13 cellular contexts compared by ENCODE assay signal in genomic region chr14:100663528-100664052, GRCh38.
A peak's percentile ranks its signal among the peaks of the same experiment; 100 is the strongest.
DNase-seq lines count a peak whose midpoint lies in the region; ATAC-seq and TF ChIP-seq lines count a peak whose summit lies in the region.
"Had no signal": no experiment of that assay in that cellular context is flagged by ENCODE, and none has a peak within 500 bp of the region (broad histone marks: within the 10 kb centered on the region; RNA-seq: fewer than 3 reads in every experiment).

No MANE protein-coding gene starts in this region.

- no peaks in the 10 kb centered on the region for H4K20me1 ChIP-seq in DND-41 (ENCODE audit: insufficient read depth, low read length)
- no peaks in the 10 kb centered on the region for H4K20me1 ChIP-seq in HCT116 (ENCODE audit: insufficient read depth)

- no peaks in the 10 kb centered on the region for H3K9me3 ChIP-seq in DND-41 (ENCODE audit: insufficient read depth, low read length, severe bottlenecking)
- H3K9me3 ChIP-seq in HCT116 (ENCODE audit: control insufficient read depth in 1 of 2, insufficient read depth in 1 of 2, low read depth in 1 of 2, low read length in 2 of 2), result no peaks in the 10 kb centered on the region
- no peaks in the 10 kb centered on the region for H3K9me3 ChIP-seq in neuronal stem cell (replicated peaks in 1 of 2; ENCODE audit: control insufficient read depth in 2 of 2, insufficient read depth in 1 of 2, low read depth in 1 of 2, low read length in 2 of 2)
- H3K9me3 ChIP-seq: ascending aorta, tibial nerve had no signal

- no peaks in the 10 kb centered on the region for H3K27me3 ChIP-seq in DND-41 (ENCODE audit: insufficient read depth, low read length, poor library complexity)
- H3K27me3 ChIP-seq in HCT116 (ENCODE audit: insufficient read depth, low read length), result no peaks in the 10 kb centered on the region
- H3K27me3 ChIP-seq in neuronal stem cell (ENCODE audit: control insufficient read depth in 3 of 3, insufficient read depth in 3 of 3, low read depth in 1 of 3, low read length in 3 of 3), result peaks cover 0 to 7% (median 0%) of the 10 kb centered on the region in 3 experiments
- H3K27me3 ChIP-seq: ascending aorta had no signal

- H2BK120ac ChIP-seq in neuronal stem cell (ENCODE audit: low read depth, low read length), result no peak overlapping the region

- no peak overlapping the region for H3K9ac ChIP-seq in DND-41 (ENCODE audit: low read depth, low read length)
- H3K9ac ChIP-seq in HCT116 (ENCODE audit: low read length), result no peak overlapping the region
- H3K9ac ChIP-seq in neuronal stem cell (ENCODE audit: low read depth, low read length, poor library complexity), result no peak overlapping the region

- H3K4me1 ChIP-seq in DND-41 (ENCODE audit: insufficient read depth, low read length) (no peaks in the 10 kb centered on the region), HCT116 (ENCODE audit: control insufficient read depth in 1 of 2, insufficient read depth in 2 of 2, low read length in 2 of 2) (peaks cover 2 to 61% of the 10 kb centered on the region in 2 experiments; a peak in 3 of 4 replicates), neuronal stem cell (ENCODE audit: control insufficient read depth in 2 of 2, insufficient read depth in 1 of 2, low read depth in 1 of 2, low read length in 2 of 2) (peaks cover 13 to 16% of the 10 kb centered on the region in 2 donors)
- H3K4me1 ChIP-seq: ascending aorta had no signal

- BruUV-seq in HCT116 (replicated peaks; lab: Mats Ljungman, UMichigan), result TSS peak; percentile 91

- no peak overlapping the region for H3K23ac ChIP-seq in neuronal stem cell (ENCODE audit: low read depth, low read length, poor library complexity)

- H2BK15ac ChIP-seq in neuronal stem cell (ENCODE audit: low read length), result no peak overlapping the region

- no peak overlapping the region for H2BK12ac ChIP-seq in neuronal stem cell (ENCODE audit: low read length)

- H2AFZ ChIP-seq in DND-41 (ENCODE audit: low read depth, low read length) (no peak overlapping the region), HCT116 (ENCODE audit: low read depth, low read length, poor library complexity, severe bottlenecking) (peak overlapping the region; percentile 100), neuronal stem cell (ENCODE audit: low read length) (peak overlapping the region; percentile 72)

- H4K91ac ChIP-seq in neuronal stem cell (ENCODE audit: low read depth, low read length, poor library complexity), result no peak overlapping the region

- no peak overlapping the region for H4K8ac ChIP-seq in neuronal stem cell (ENCODE audit: low read depth, low read length)

- peak overlapping the region; percentile 93 for H2AK5ac ChIP-seq in neuronal stem cell (ENCODE audit: low read depth, low read length)

- CTCF ChIA-PET in HCT116 (lab: Charles Lee), result interaction anchor here (0.9 to 2.3 kb wide), 14 partner anchors 11 to 434 kb away, joined by 3 to 23 read pairs (median 6); no protein-coding TSS in a partner anchor

- H3K18ac ChIP-seq in neuronal stem cell (ENCODE audit: low read length), result peak overlapping the region; percentile 33

- no peak overlapping the region for H3K14ac ChIP-seq in neuronal stem cell (ENCODE audit: low read length)

- no peaks in the 10 kb centered on the region for H3K9me2 ChIP-seq in HCT116 (ENCODE audit: insufficient read depth)

- H3K4me2 ChIP-seq in DND-41 (ENCODE audit: insufficient read depth, low read length) (no peak overlapping the region), HCT116 (ENCODE audit: low read length) (peak overlapping the region; percentile 78), neuronal stem cell (ENCODE audit: insufficient read depth, low read length, poor library complexity, severe bottlenecking) (no peak overlapping the region)

- H3K79me1 ChIP-seq in neuronal stem cell (ENCODE audit: low read depth, low read length), result no peaks in the 10 kb centered on the region

- H3K27ac ChIP-seq in DND-41 (ENCODE audit: low read length) (no peak overlapping the region), HCT116 (ENCODE audit: low read depth, low read length) (0 out of 2 replicates have a peak overlapping the region, but pooled peaks have one; percentile 46), VCaP (no peak overlapping the region), neuronal stem cell (replicated peaks; ENCODE audit: low read length) (no peak overlapping the region), substantia nigra (ENCODE audit: low read depth, low read length, poor library complexity, severe bottlenecking) (no peak overlapping the region)
- H3K27ac ChIP-seq: ascending aorta, tibial nerve had no signal

- intact Hi-C loops in HCT116 (cut with micrococcal nuclease), result loop anchor here (1.0 kb wide), 2 partner anchors 188 to 572 kb away; no protein-coding TSS in a partner anchor

- RAD21 ChIA-PET in HCT116 (lab: Charles Lee; ENCODE audit: low non-redundant PET in 1 of 2, low total read pairs in 2 of 2, uncharacterized antibody in 2 of 2, unreplicated experiment in 2 of 2), result interaction anchor here in 1 of 2 experiments (0.9 to 1.2 kb wide), 3 partner anchors 27 to 237 kb away, joined by 3 read pairs; no protein-coding TSS in a partner anchor

- no peaks in the 10 kb centered on the region for H3K79me2 ChIP-seq in DND-41 (ENCODE audit: insufficient read depth, low read length)
- no peaks in the 10 kb centered on the region for H3K79me2 ChIP-seq in HCT116 (ENCODE audit: insufficient read depth, low read length)

- H2BK5ac ChIP-seq in neuronal stem cell (ENCODE audit: low read length), result no peak overlapping the region

- DNase-seq in DND-41 (no peak), HCT116 (ENCODE audit: low read depth, low spot score) (no peak), neuronal stem cell (ENCODE audit: low spot score) (no peak), substantia nigra (lab: John Stamatoyannopoulos, UW) (no peak), EL (no peak)
- DNase-seq: DMS79; NCI-H510A; NK-92 treated with Interleukin-12 subunit alpha and Interleukin-12 subunit beta, amount 100 ng/mL, for 24 hours had no signal

- no CpG with 5 or more reads among the region's 9 CpGs for WGBS in neuronal stem cell (ENCODE audit: extremely low coverage in 2 of 2, insufficient read length in 2 of 2, insufficient replicate concordance in 1 of 2), 2 donors

- H3K36me3 ChIP-seq in DND-41 (ENCODE audit: insufficient read depth, low read length), result no peaks in the 10 kb centered on the region
- no peaks in the 10 kb centered on the region for H3K36me3 ChIP-seq in HCT116 (ENCODE audit: control insufficient read depth in 1 of 2, insufficient read depth in 2 of 2, low read length in 2 of 2)
- H3K36me3 ChIP-seq in neuronal stem cell (replicated peaks in 1 of 2; ENCODE audit: control insufficient read depth in 2 of 2, insufficient read depth in 2 of 2, low read length in 2 of 2), result no peaks in the 10 kb centered on the region
- H3K36me3 ChIP-seq: ascending aorta, tibial nerve had no signal

- no peak for TF ChIP-seq POLR2A in HCT116 (IDR thresholded peaks at IDR 0.05; ENCODE audit: borderline replicate concordance, extremely low read depth, insufficient read depth, insufficient read length)

- TF ChIP-seq CTCF in DND-41 (IDR thresholded peaks at IDR 0.05; ENCODE audit: borderline replicate concordance, extremely low read depth, low read length, poor library complexity, severe bottlenecking) (no peak), HCT116 (IDR thresholded peaks at IDR 0.05 in 2 of 3, conservative IDR thresholded peaks at IDR 0.05 in 1 of 3; ENCODE audit: borderline replicate concordance in 1 of 3, insufficient read depth in 1 of 3, low read depth in 2 of 3, low read length in 2 of 3) (no peak), VCaP (conservative IDR thresholded peaks at IDR 0.05) (peak; percentile 34; the same call in 1 of the 2 replicates)

- no peak overlapping the region for H3K4ac ChIP-seq in neuronal stem cell (ENCODE audit: low read length)

- TF ChIP-seq RAD21 in HCT116 (IDR thresholded peaks at IDR 0.05; ENCODE audit: low read depth), result no peak

- 0 out of 3 replicates have a peak, but pooled peaks have one; percentile 18 for ATAC-seq in DND-41 (ENCODE audit: insufficient read depth, low read depth)
- ATAC-seq in HCT116, result peak; percentile 5; the same call in 1 of the 2 replicates
- ATAC-seq in HG02885 (IDR thresholded peaks at IDR 0.05; ENCODE audit: poor library complexity, unreplicated experiment), result no peak

- POLR2A ChIA-PET in HCT116 (lab: Charles Lee), result interaction anchor here (0.9 to 1.0 kb wide), 2 partner anchors 10 to 224 kb away, joined by 3 to 5 read pairs; no protein-coding TSS in a partner anchor

- H3K4me3 ChIP-seq in DND-41 (ENCODE audit: low read depth in 1 of 2, low read length in 2 of 2), result no peak overlapping the region
- H3K4me3 ChIP-seq in HCT116 (replicated peaks in 1 of 2; ENCODE audit: low read depth in 1 of 2, low read length in 2 of 2), result peak overlapping the region; percentile 0 to 51; a peak in 3 of 4 replicates
- no peak overlapping the region for H3K4me3 ChIP-seq in neuronal stem cell (ENCODE audit: low read length in 2 of 2)
- H3K4me3 ChIP-seq: ascending aorta, lung, tibial nerve had no signal

TF ChIP-seq in HCT116, 20 proteins besides CTCF, POLR2A, EP300 and RAD21 (continues in another document):
- TF ChIP-seq MAX (IDR thresholded peaks at IDR 0.05) (no peak), ZFX (IDR thresholded peaks at IDR 0.05) (no peak), EZH2phosphoT487 (IDR thresholded peaks at IDR 0.05; ENCODE audit: borderline replicate concordance) (no peak)

Comparison
In these comparisons a context has a peak if more than half of its experiments do, and no peak if none do; other contexts are left out.
1. H3K4me3 ChIP-seq: peak in HCT116 (2 of 2); none in DND-41 (0 of 2) and neuronal stem cell (0 of 2).